ENCODE assay signal across 19 cellular contexts in genomic region chrX:11257711-11258110, GRCh38. TPM values are rescaled to one million over a fixed set of nuclear protein-coding genes. Genes with fewer than 3 reads are reported as not detected.
DNase-seq lines count a peak whose midpoint lies in the region; ATAC-seq and TF ChIP-seq lines count a peak whose summit lies in the region.
"Had no signal": no experiment of that assay in that cellular context is flagged by ENCODE, and none has a peak within 500 bp of the region (broad histone marks: within the 10 kb centered on the region; RNA-seq: fewer than 3 reads in every experiment).

No MANE protein-coding gene starts in this region.

- H3K4me1 Mint-ChIP-seq in Caco-2 (ENCODE audit: low read depth, unreplicated experiment): peaks cover 21% of the 10 kb centered on the region
- H3K4me1 Mint-ChIP-seq: H9 had no signal

- no peaks in the 10 kb centered on the region for H3K79me2 ChIP-seq in GM23248 (ENCODE audit: insufficient read depth)

- H3K9me3 Mint-ChIP-seq in Caco-2 (ENCODE audit: unreplicated experiment): peaks cover 10% of the 10 kb centered on the region
- H3K9me3 Mint-ChIP-seq: CD4-positive, alpha-beta T cell had no signal

- no TSS peak for BruUV-seq in Caco-2 (replicated peaks; lab: Mats Ljungman, UMichigan)

- no peaks in the 10 kb centered on the region for H4K20me1 ChIP-seq in GM23248 (ENCODE audit: insufficient read depth)

- H3K36me3 ChIP-seq in Caco-2 (ENCODE audit: control insufficient read depth, insufficient read depth, low read length) (no peaks in the 10 kb centered on the region), mucosa of descending colon (ENCODE audit: low read depth) (no peaks in the 10 kb centered on the region), GM23248 (ENCODE audit: low read depth) (no peaks in the 10 kb centered on the region), body of pancreas (replicated peaks in 1 of 2; ENCODE audit: insufficient read depth in 1 of 2, low read depth in 2 of 2) (no peaks in the 10 kb centered on the region)
- H3K36me3 ChIP-seq: BE2C had no signal

- H2AFZ ChIP-seq in GM23248: no peak overlapping the region

- H3K27me3 Mint-ChIP-seq in Caco-2 (ENCODE audit: insufficient read depth, unreplicated experiment): no peaks in the 10 kb centered on the region
- H3K27me3 Mint-ChIP-seq: CD4-positive, alpha-beta T cell had no signal

- no peak overlapping the region for H3K9ac ChIP-seq in GM23248

- no peaks in the 10 kb centered on the region for H3K27me3 ChIP-seq in Caco-2 (replicated peaks; ENCODE audit: control insufficient read depth, insufficient read depth, low read length)
- no peaks in the 10 kb centered on the region for H3K27me3 ChIP-seq in GM23248 (replicated peaks; ENCODE audit: insufficient read depth)
- no peaks in the 10 kb centered on the region for H3K27me3 ChIP-seq in body of pancreas
- H3K27me3 ChIP-seq: BE2C had no signal

- no peaks in the 10 kb centered on the region for H3K9me3 ChIP-seq in Caco-2
- H3K9me3 ChIP-seq in mucosa of descending colon: no peaks in the 10 kb centered on the region
- H3K9me3 ChIP-seq in GM23248 (ENCODE audit: low read depth): no peaks in the 10 kb centered on the region
- no peaks in the 10 kb centered on the region for H3K9me3 ChIP-seq in body of pancreas
- H3K9me3 ChIP-seq: BE2C had no signal

- no peaks in the 10 kb centered on the region for H3K36me3 Mint-ChIP-seq in Caco-2 (ENCODE audit: insufficient read depth, unreplicated experiment)

- 56 to 67% methylated on average over 2 of the region's 2 CpGs for WGBS in GM23248 (ENCODE audit: low coverage in 1 of 2, low lambda C conversion rate in 2 of 2, missing lambda C conversion rate in 2 of 2), 2 experiments
- WGBS in body of pancreas, 2 donors: 57 to 67% methylated on average over 2 of the region's 2 CpGs

- POLR2A ChIA-PET in Caco-2 (lab: Charles Lee): no interaction called here

- no peaks in the 10 kb centered on the region; the same call in 1 of the 2 replicates for H3F3A ChIP-seq in GM23248 (ENCODE audit: insufficient read depth)

- in situ Hi-C loops in GM23248 (cut with MboI): no loop called here

- TF ChIP-seq POLR2A in body of pancreas (IDR thresholded peaks at IDR 0.05): no peak

- H3K27ac Mint-ChIP-seq in Caco-2 (ENCODE audit: unreplicated experiment): peak overlapping the region; percentile 31
- H3K27ac Mint-ChIP-seq: CD4-positive, alpha-beta T cell; H9; IgD-negative memory B cell had no signal

- H3K4me3 ChIP-seq in Caco-2 (ENCODE audit: low read depth, low read length) (no peak overlapping the region), mucosa of descending colon (no peak overlapping the region), GM23248 (no peak overlapping the region), body of pancreas (no peak overlapping the region)

- CTCF ChIA-PET in Caco-2 (lab: Charles Lee): no interaction called here

- ATAC-seq in mucosa of descending colon (peak; percentile 22), body of pancreas (no peak), GM19328 (IDR thresholded peaks at IDR 0.05; ENCODE audit: unreplicated experiment) (no peak)
- ATAC-seq: HepG2 had no signal

- TF ChIP-seq CTCF in 22Rv1 (IDR thresholded peaks at IDR 0.05) (no peak), Caco-2 (IDR thresholded peaks at IDR 0.05; ENCODE audit: insufficient read depth in 1 of 2, low read depth in 1 of 2, low read length in 1 of 2, severe bottlenecking in 1 of 2, unreplicated experiment in 1 of 2) (no peak), VCaP (conservative IDR thresholded peaks at IDR 0.05) (no peak), mucosa of descending colon (IDR thresholded peaks at IDR 0.05) (no peak), body of pancreas (IDR thresholded peaks at IDR 0.05) (no peak)

- no peaks in the 10 kb centered on the region for H3K9me2 ChIP-seq in GM23248 (ENCODE audit: insufficient read depth)

- H3K4me3 Mint-ChIP-seq in Caco-2 (ENCODE audit: unreplicated experiment): no peak overlapping the region
- H3K4me3 Mint-ChIP-seq: CD4-positive, alpha-beta T cell; H9; IgD-negative memory B cell had no signal

- DNase-seq in Caco-2: peak; percentile 52 to 56
- DNase-seq in mucosa of descending colon: no peak
- DNase-seq in GM23248: no peak
- no peak for DNase-seq in body of pancreas
- DNase-seq: ACHN; BE2C; C1 segment of cervical spinal cord; CD4-positive, alpha-beta T cell; DMS153; DMS79; GF-D8; H9 had no signal

- H3K27ac ChIP-seq in 22Rv1 (peak overlapping the region; percentile 83), VCaP (peak overlapping the region; percentile 93), GM23248 (no peak overlapping the region), body of pancreas (no peak overlapping the region)

- peaks cover 17% of the 10 kb centered on the region for H3K4me1 ChIP-seq in Caco-2
- no peaks in the 10 kb centered on the region for H3K4me1 ChIP-seq in mucosa of descending colon (ENCODE audit: low read depth)
- H3K4me1 ChIP-seq in GM23248 (ENCODE audit: insufficient read depth): peaks cover 4% of the 10 kb centered on the region; the same call in 1 of the 2 replicates
- H3K4me1 ChIP-seq in body of pancreas: no peaks in the 10 kb centered on the region
- H3K4me1 ChIP-seq: BE2C had no signal

- intact Hi-C loops in Caco-2 (cut with micrococcal nuclease; ENCODE audit: unreplicated experiment): no loop called here
- intact Hi-C loops in mucosa of descending colon (cut with DNase I, micrococcal nuclease): no loop called here
- intact Hi-C loops in body of pancreas (cut with DNase I): no loop called here

- no peak overlapping the region for H3K4me2 ChIP-seq in GM23248 (ENCODE audit: unreplicated experiment)

RNA-seq across cellular contexts. Expression of gene AMELX, which starts 35.5 kb away (rescaled TPM):
- total RNA-seq in Caco-2 (2022): not detected in 2 replicates
- total RNA-seq in mucosa of descending colon: not detected
- not detected in 2 replicates for total RNA-seq in GM23248 (2014; rRNA removed; shearing (Covaris generic))
- polyA plus RNA-seq in GM23248 (2016; fragmentation: Nextera tagmentation; extraction: Ambion mirVana): not detected in 2 replicates
- not detected for total RNA-seq in body of pancreas
- total RNA-seq: CD4-positive, alpha-beta T cell; Daoy; H1; H9; HepG2 had no signal
- polyA plus RNA-seq: H1, HepG2, IgD-negative memory B cell had no signal

Comparison
In these comparisons a context has a peak if more than half of its experiments do, and no peak if none do; other contexts are left out.
1. H3K27ac ChIP-seq: peak in 22Rv1 (single experiment) and VCaP (single experiment); none in GM23248 (single experiment) and body of pancreas (0 of 4).
2. DNase-seq: peak in Caco-2 (2 of 2); none in mucosa of descending colon (0 of 3), GM23248 (single experiment) and body of pancreas (0 of 4).